5 cellular contexts compared by ENCODE assay signal in the genomic region with DNA sequence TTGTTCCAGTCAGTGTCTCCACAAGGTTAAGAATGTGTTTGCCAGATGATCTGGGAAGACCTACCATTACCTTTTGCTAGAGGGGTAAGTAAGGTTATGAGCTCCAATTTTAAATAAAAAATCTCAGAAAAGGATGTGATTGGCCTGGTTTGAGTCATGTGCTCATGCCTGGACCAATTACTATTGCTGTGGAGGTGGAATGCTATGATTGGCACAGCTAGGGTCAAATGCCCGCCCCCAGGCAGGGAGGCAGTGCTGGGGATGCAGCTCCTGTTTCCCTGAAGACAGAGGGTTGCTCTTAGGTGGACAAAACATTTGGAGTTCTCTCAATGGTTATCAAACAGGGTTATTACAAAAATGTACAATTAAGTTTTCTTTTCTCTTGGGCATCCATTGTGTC. TPM values are rescaled to one million over a fixed set of nuclear protein-coding genes. Genes with fewer than 3 reads are reported as not detected.
A peak's percentile ranks its signal among the peaks of the same experiment; 100 is the strongest.
DNase-seq lines count a peak whose midpoint lies in the region; ATAC-seq, FAIRE-seq and TF ChIP-seq lines count a peak whose summit lies in the region.
"Not testable (repeated sequence)": the region's sequence is repeated elsewhere in the genome, so short reads cannot be mapped to it uniquely, and the experiment has no call there.

No MANE protein-coding gene starts in this region.

- WGBS in GM12878 (ENCODE audit: insufficient coverage, insufficient replicate concordance, low lambda C conversion rate, missing lambda C conversion rate), result 100% methylated on average over 1 of the region's 1 CpG

- H2AFZ ChIP-seq in GM23338; GM12878 (ENCODE audit: control insufficient read depth, low read depth, low read length): not testable (repeated sequence)

- not testable (repeated sequence) for TF ChIP-seq POLR2A in GM12878 (IDR thresholded peaks at IDR 0.05; ENCODE audit: low read depth, low read length)

- not testable (repeated sequence) for H3K27me3 ChIP-seq in GM23338 (ENCODE audit: insufficient read depth); GM12878 (replicated peaks in 1 of 2; ENCODE audit: control insufficient read depth in 2 of 2, insufficient read depth in 2 of 2, low read length in 1 of 2); foreskin keratinocyte

- H3K4me1 Mint-ChIP-seq in GM23338; activated CD4-positive, alpha-beta T cell treated with anti-CD3 and anti-CD28 coated beads for 36 hours: not testable (repeated sequence)

- H4K20me1 ChIP-seq in GM23338 (replicated peaks; ENCODE audit: insufficient read depth); GM12878 (ENCODE audit: control insufficient read depth, insufficient read depth): not testable (repeated sequence)

- H3K9me3 Mint-ChIP-seq in GM23338; activated CD4-positive, alpha-beta T cell treated with anti-CD3 and anti-CD28 coated beads for 36 hours (ENCODE audit: low read depth): not testable (repeated sequence)

- H3K4me1 ChIP-seq in GM23338 (ENCODE audit: insufficient read depth); GM12878 (ENCODE audit: control insufficient read depth, insufficient read depth, low read length); foreskin keratinocyte: not testable (repeated sequence)

- TF ChIP-seq EP300 in Ishikawa (IDR thresholded peaks at IDR 0.05; ENCODE audit: borderline replicate concordance); GM12878 (IDR thresholded peaks at IDR 0.05; ENCODE audit: borderline replicate concordance in 1 of 2, control insufficient read depth in 1 of 2, low read depth in 2 of 2, low read length in 2 of 2): not testable (repeated sequence)

- H3K79me2 ChIP-seq in GM23338 (replicated peaks; ENCODE audit: insufficient read depth); GM12878 (ENCODE audit: control insufficient read depth, insufficient read depth, low read length): not testable (repeated sequence)

- not testable (repeated sequence) for H3F3A ChIP-seq in GM23338 (replicated peaks; ENCODE audit: low read depth)

- not testable (repeated sequence) for H3K9me2 ChIP-seq in GM23338 (ENCODE audit: insufficient read depth)

- H3K27ac ChIP-seq in GM23338 (ENCODE audit: low read depth); GM12878 (ENCODE audit: control insufficient read depth, insufficient read depth); foreskin keratinocyte: not testable (repeated sequence)

- not testable (repeated sequence) for H3K27ac Mint-ChIP-seq in GM23338; activated CD4-positive, alpha-beta T cell treated with anti-CD3 and anti-CD28 coated beads for 36 hours

- TSS peak; percentile 50 for BruUV-seq in GM12878 (replicated peaks; lab: Mats Ljungman, UMichigan)

- not testable (repeated sequence) for TF ChIP-seq RAD21 in Ishikawa (IDR thresholded peaks at IDR 0.05; ENCODE audit: low read depth); GM12878 (IDR thresholded peaks at IDR 0.05; ENCODE audit: insufficient read depth, low read depth, low read length)

- in situ Hi-C loops in GM12878 (cut with MboI), result loop anchor here (5.0 kb wide), 1 partner anchor 1969 kb away; no protein-coding TSS in a partner anchor

- not testable (repeated sequence) for H3K9ac ChIP-seq in GM12878 (ENCODE audit: control insufficient read depth, insufficient read depth, low read length)

- H3K4me2 ChIP-seq in GM23338; GM12878 (ENCODE audit: control insufficient read depth, insufficient read depth): not testable (repeated sequence)

- RAD21 ChIA-PET in GM12878 (lab: Charles Lee; ENCODE audit: unreplicated experiment), result not testable (repeated sequence)

- POLR2A ChIA-PET in activated CD4-positive, alpha-beta T cell treated with anti-CD3 and anti-CD28 coated beads for 36 hours (lab: Charles Lee); GM12878 (lab: Charles Lee): not testable (repeated sequence)

- not testable (repeated sequence) for H3K27me3 Mint-ChIP-seq in GM23338 (ENCODE audit: insufficient read depth, low read depth, poor library complexity); activated CD4-positive, alpha-beta T cell treated with anti-CD3 and anti-CD28 coated beads for 36 hours

- not testable (repeated sequence) for H3K36me3 Mint-ChIP-seq in GM23338 (ENCODE audit: low read depth)
- peaks cover 12% of the 10 kb centered on the region for H3K36me3 Mint-ChIP-seq in activated CD4-positive, alpha-beta T cell treated with anti-CD3 and anti-CD28 coated beads for 36 hours (ENCODE audit: low read depth)

- DNase-seq in GM23338 (ENCODE audit: low spot score); activated CD4-positive, alpha-beta T cell treated with anti-CD3 and anti-CD28 coated beads for 36 hours; GM12878 (ENCODE audit: low read depth, low spot score); foreskin keratinocyte: not testable (repeated sequence)

- H3K4me3 ChIP-seq in GM23338, GM12878: not testable (repeated sequence)

- FAIRE-seq in GM12878 (lab: Jason Lieb, UNC), result not testable (repeated sequence)

- not testable (repeated sequence) for H3K9me3 ChIP-seq in GM12878 (replicated peaks; ENCODE audit: control insufficient read depth, insufficient read depth, low read length)

- H3K4me3 Mint-ChIP-seq in GM23338; activated CD4-positive, alpha-beta T cell treated with anti-CD3 and anti-CD28 coated beads for 36 hours: not testable (repeated sequence)

- TF ChIP-seq CTCF in GM23338 (conservative IDR thresholded peaks at IDR 0.05; ENCODE audit: low read depth in 2 of 2); GM12878 (IDR thresholded peaks at IDR 0.05 in 2 of 3, conservative IDR thresholded peaks at IDR 0.05 in 1 of 3; ENCODE audit: control insufficient read depth in 2 of 3, extremely low read depth in 1 of 3, insufficient read depth in 1 of 3, low read depth in 3 of 3, low read length in 3 of 3); foreskin keratinocyte (conservative IDR thresholded peaks at IDR 0.05): not testable (repeated sequence)

- SMC1A ChIA-PET in GM12878 (lab: Charles Lee; ENCODE audit: uncharacterized antibody, unreplicated experiment), result not testable (repeated sequence)

- intact Hi-C loops in activated CD4-positive, alpha-beta T cell treated with anti-CD3 and anti-CD28 coated beads for 36 hours (cut with DNase I, micrococcal nuclease); GM12878 (cut with micrococcal nuclease; ENCODE audit: unreplicated experiment): not testable (repeated sequence)

- ATAC-seq in GM23338 (peak; percentile 33; the same call in 2 of the 3 replicates), foreskin keratinocyte (peak; percentile 51)
- ATAC-seq in activated CD4-positive, alpha-beta T cell treated with anti-CD3 and anti-CD28 coated beads for 36 hours, result peak; percentile 39
- not testable (repeated sequence) for ATAC-seq in GM12878

- not testable (repeated sequence) for H3K36me3 ChIP-seq in GM23338 (ENCODE audit: insufficient read depth); GM12878 (ENCODE audit: control insufficient read depth in 2 of 2, insufficient read depth in 2 of 2, low read length in 1 of 2)

- CTCF ChIA-PET in activated CD4-positive, alpha-beta T cell treated with anti-CD3 and anti-CD28 coated beads for 36 hours (lab: Charles Lee); GM12878 (lab: Yijun Ruan, JAX): not testable (repeated sequence)

RNA-seq across cellular contexts. Expression of a gene that starts 29.6 kb away (rescaled TPM):
- 146 and 152 TPM in 2 replicates for total RNA-seq in GM23338 (2014; rRNA removed; shearing (Covaris generic))
- 66.7 and 66.9 TPM in 2 replicates for polyA plus RNA-seq in GM23338 (2016; fragmentation: Nextera tagmentation; extraction: Ambion mirVana)
- 10 to 100 TPM; 44.0 to 68.8 TPM for total RNA-seq in activated CD4-positive, alpha-beta T cell treated with anti-CD3 and anti-CD28 coated beads for 36 hours
- total RNA-seq in GM12878 (2013; cell fraction: nucleolus; rRNA removed), result 55.0 and 58.9 TPM in 2 replicates
- 82.7 and 84.0 TPM in 2 replicates for total RNA-seq in GM12878 (2014; rRNA removed)
- 76.6 and 80.9 TPM in 2 replicates for total RNA-seq in GM12878 (2014; rRNA removed; fragmentation: Illumina TruSeq; extraction: Trizol)
- 82.7 and 82.9 TPM in 2 replicates for total RNA-seq in GM12878 (2021)
- polyA plus RNA-seq in GM12878 (2011; ENCODE audit: low read depth), result 51.0 TPM
- polyA plus RNA-seq in GM12878 (2011; rRNA removed), result 195 and 207 TPM in 2 replicates
- 131 and 135 TPM in 2 replicates for polyA plus RNA-seq in GM12878 (2011; cell fraction: cytosol; rRNA removed)
- 58.6 and 71.6 TPM in 2 replicates for polyA plus RNA-seq in GM12878 (2011; cell fraction: nucleus; rRNA removed)
- polyA plus RNA-seq in GM12878 (2012), result 38.4 and 55.1 TPM in 2 replicates
- polyA plus RNA-seq in GM12878 (2014; fragmentation: Illumina TruSeq; extraction: Trizol), result 74.2 and 90.0 TPM in 2 replicates
- polyA plus RNA-seq in GM12878 (2014; fragmentation: Nextera tagmentation; extraction: Ambion mirVana), result 10 to 100 TPM; 40.2 to 48.7 TPM
- polyA plus RNA-seq in GM12878 (2014; rRNA removed), result 95.4 and 99.3 TPM in 2 replicates
- 100 to 1,000 TPM; 121 to 128 TPM for polyA plus RNA-seq in GM12878 (2016; fragmentation: Nextera tagmentation; extraction: Ambion mirVana)
- polyA minus RNA-seq in GM12878 (2011; rRNA and poly(A)+ RNA removed), result 149 and 192 TPM in 2 replicates
- 28.1 and 32.6 TPM in 2 replicates for polyA minus RNA-seq in GM12878 (2011; cell fraction: cytosol; rRNA and poly(A)+ RNA removed)
- 25.9 and 38.2 TPM in 2 replicates for polyA minus RNA-seq in GM12878 (2011; cell fraction: nucleus; rRNA and poly(A)+ RNA removed)
- total RNA-seq in foreskin keratinocyte, result 106 and 154 TPM in 2 replicates
- polyA plus RNA-seq in foreskin keratinocyte, result 94.9 and 147 TPM in 2 replicates
